Comparison of ENCODE assay signal across 1 cellular context in genomic region chr6:139588734-139589418, GRCh38.
TF ChIP-seq lines count a peak whose summit lies in the region.

No MANE protein-coding gene starts in this region.

TF ChIP-seq in HepG2, 621 proteins besides CTCF, POLR2A, EP300 and RAD21 (continued from another document and continues in another):
- no peak for TF ChIP-seq RERE (CRISPR knock-in tag; IDR thresholded peaks at IDR 0.05; ENCODE audit: low read depth)
- TF ChIP-seq NFIC (IDR thresholded peaks at IDR 0.05; ENCODE audit: low read length), result peak; percentile 26; the same call in 1 of the 2 replicates
- TF ChIP-seq HNF4G (IDR thresholded peaks at IDR 0.05; ENCODE audit: borderline replicate concordance, low read depth, low read length), result peak; percentile 40; the same call in 1 of the 2 replicates
- TF ChIP-seq HNF4G (CRISPR knock-in tag; IDR thresholded peaks at IDR 0.05; ENCODE audit: borderline replicate concordance, low read depth), result no peak
- TF ChIP-seq FOXP1 (IDR thresholded peaks at IDR 0.05), result no peak
- peak; percentile 39; the same call in 1 of the 2 replicates for TF ChIP-seq FOXP1 (CRISPR knock-in tag; IDR thresholded peaks at IDR 0.05)
- no peak for TF ChIP-seq TGIF2 (CRISPR knock-in tag; IDR thresholded peaks at IDR 0.05)
- TF ChIP-seq HNRNPL (IDR thresholded peaks at IDR 0.05; ENCODE audit: low read depth, low read length), result no peak
- TF ChIP-seq ZNF614 (CRISPR knock-in tag; IDR thresholded peaks at IDR 0.05; ENCODE audit: borderline replicate concordance), result no peak
- TF ChIP-seq GABPA (IDR thresholded peaks at IDR 0.05; ENCODE audit: low read depth, low read length), result no peak
- TF ChIP-seq GABPA (CRISPR knock-in tag; IDR thresholded peaks at IDR 0.05; ENCODE audit: low read depth), result no peak
- peak; percentile 36; the same call in 1 of the 2 replicates for TF ChIP-seq CHD4 (IDR thresholded peaks at IDR 0.05; ENCODE audit: borderline replicate concordance, low read length)
- no peak for TF ChIP-seq FOXC1 (CRISPR knock-in tag; IDR thresholded peaks at IDR 0.05; ENCODE audit: borderline replicate concordance)
- TF ChIP-seq SOX13 (IDR thresholded peaks at IDR 0.05), result no peak
- TF ChIP-seq SOX13 (CRISPR knock-in tag; conservative IDR thresholded peaks at IDR 0.05 in 1 of 2, IDR thresholded peaks at IDR 0.05 in 1 of 2), result peak in 1 of 2 experiments; percentile 39; a peak in 1 of 4 replicates
- TF ChIP-seq ZNF770 (CRISPR knock-in tag; IDR thresholded peaks at IDR 0.05), result no peak
- no peak for TF ChIP-seq PAX8 (CRISPR knock-in tag; IDR thresholded peaks at IDR 0.05; ENCODE audit: borderline replicate concordance)
- no peak for TF ChIP-seq ZNF646 (CRISPR knock-in tag; IDR thresholded peaks at IDR 0.05)
- TF ChIP-seq HHEX (CRISPR knock-in tag; IDR thresholded peaks at IDR 0.05), result no peak
- no peak for TF ChIP-seq ZBTB46 (CRISPR knock-in tag; IDR thresholded peaks at IDR 0.05; ENCODE audit: borderline replicate concordance)
- TF ChIP-seq ZNF362 (CRISPR knock-in tag; IDR thresholded peaks at IDR 0.05; ENCODE audit: borderline replicate concordance), result peak; percentile 68; the same call in 1 of the 2 replicates
- TF ChIP-seq CREM (IDR thresholded peaks at IDR 0.05), result 0 out of 2 replicates have a peak, but pooled peaks have one; percentile 5
- TF ChIP-seq CREM (CRISPR knock-in tag; IDR thresholded peaks at IDR 0.05), result no peak
- TF ChIP-seq ZNF704 (CRISPR knock-in tag; IDR thresholded peaks at IDR 0.05; ENCODE audit: borderline replicate concordance), result no peak
- TF ChIP-seq SOX5 (CRISPR knock-in tag; IDR thresholded peaks at IDR 0.05; ENCODE audit: borderline replicate concordance), result peak; percentile 20; the same call in 1 of the 2 replicates
- no peak for TF ChIP-seq HINFP (CRISPR knock-in tag; IDR thresholded peaks at IDR 0.05; ENCODE audit: low read depth)
- no peak for TF ChIP-seq PRMT3 (CRISPR knock-in tag; IDR thresholded peaks at IDR 0.05; ENCODE audit: borderline replicate concordance, low read depth)
- TF ChIP-seq ZNF615 (CRISPR knock-in tag; IDR thresholded peaks at IDR 0.05; ENCODE audit: borderline replicate concordance), result no peak
- TF ChIP-seq MIER3 (CRISPR knock-in tag; IDR thresholded peaks at IDR 0.05; ENCODE audit: borderline replicate concordance), result no peak
- TF ChIP-seq ZNF20 (CRISPR knock-in tag; IDR thresholded peaks at IDR 0.05), result 0 out of 2 replicates have a peak, but pooled peaks have one; percentile 35
- TF ChIP-seq ATF4 (CRISPR knock-in tag; IDR thresholded peaks at IDR 0.05), result peak; percentile 36 to 87; a peak in 2 of 4 replicates
- no peak for TF ChIP-seq TERF1 (CRISPR knock-in tag; IDR thresholded peaks at IDR 0.05)
- TF ChIP-seq CCDC6 (CRISPR knock-in tag; IDR thresholded peaks at IDR 0.05), result no peak
- no peak for TF ChIP-seq NFE2L2 (IDR thresholded peaks at IDR 0.05; ENCODE audit: low read length)
- TF ChIP-seq ATF7 (IDR thresholded peaks at IDR 0.05), result peak; percentile 27; the same call in 1 of the 2 replicates
- no peak for TF ChIP-seq ATF7 (CRISPR knock-in tag; IDR thresholded peaks at IDR 0.05)
- TF ChIP-seq SETDB1 (CRISPR knock-in tag; IDR thresholded peaks at IDR 0.05; ENCODE audit: borderline replicate concordance), result no peak
- TF ChIP-seq SOX6 (IDR thresholded peaks at IDR 0.05), result no peak
- peak; percentile 24; the same call in 1 of the 2 replicates for TF ChIP-seq SOX6 (CRISPR knock-in tag; IDR thresholded peaks at IDR 0.05)
- TF ChIP-seq ZKSCAN5 (CRISPR knock-in tag; IDR thresholded peaks at IDR 0.05), result no peak
